ENCODE assay signal across 13 cellular contexts in the genomic region with DNA sequence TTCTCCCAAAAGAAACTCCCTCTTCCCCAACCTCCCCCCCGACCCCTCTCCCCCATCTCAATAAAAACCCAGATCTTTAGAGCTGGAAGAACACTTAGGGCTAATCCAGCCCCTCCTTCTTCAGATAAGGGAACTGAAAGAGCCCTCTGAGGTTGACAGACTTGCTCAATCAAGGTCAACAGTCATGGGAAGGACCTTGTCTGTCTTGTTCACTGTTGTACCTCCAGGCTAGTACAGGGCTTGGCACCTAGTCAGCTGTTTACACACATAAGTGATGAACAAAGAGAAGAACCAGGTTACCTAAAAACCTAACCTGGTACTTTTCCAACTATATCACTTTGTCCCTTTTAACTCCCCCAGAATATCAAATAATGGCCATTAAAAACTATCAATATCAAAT. TPM values are rescaled to one million over a fixed set of nuclear protein-coding genes. Genes with fewer than 3 reads are reported as not detected.
DNase-seq lines count a peak whose midpoint lies in the region; ATAC-seq lines count a peak whose summit lies in the region.
"Had no signal": no experiment of that assay in that cellular context is flagged by ENCODE, and none has a peak within 500 bp of the region (broad histone marks: within the 10 kb centered on the region; RNA-seq: fewer than 3 reads in every experiment).

No MANE protein-coding gene starts in this region.

- H3K27me3 Mint-ChIP-seq in activated naive CD8-positive, alpha-beta T cell = no peaks in the 10 kb centered on the region
- H3K27me3 Mint-ChIP-seq in activated naive CD8-positive, alpha-beta T cell treated with anti-CD3 and anti-CD28 coated beads, Interleukin-2, amount 50 U/mL, for 24 hours = no peaks in the 10 kb centered on the region
- H3K27me3 Mint-ChIP-seq in activated T-helper 17 cell treated with anti-CD3 and anti-CD28 coated beads, Interleukin-2, amount 50 U/mL, for 72 hours = no peaks in the 10 kb centered on the region

- H3K27ac Mint-ChIP-seq in activated naive CD8-positive, alpha-beta T cell = peak overlapping the region; percentile 0
- no peak overlapping the region for H3K27ac Mint-ChIP-seq in activated naive CD8-positive, alpha-beta T cell treated with anti-CD3 and anti-CD28 coated beads, Interleukin-2, amount 50 U/mL, for 24 hours
- H3K27ac Mint-ChIP-seq in activated T-helper 17 cell treated with anti-CD3 and anti-CD28 coated beads, Interleukin-2, amount 50 U/mL, for 72 hours = no peak overlapping the region
- H3K27ac Mint-ChIP-seq: dendritic cell treated with granulocyte-macrophage colony-stimulating factor and Interleukin-4, amounts not matched to agents 40 ng/mL and 50 ng/mL, for 4 days had no signal

- H3K36me3 Mint-ChIP-seq in activated naive CD8-positive, alpha-beta T cell = peaks cover 3% of the 10 kb centered on the region
- H3K36me3 Mint-ChIP-seq in activated naive CD8-positive, alpha-beta T cell treated with anti-CD3 and anti-CD28 coated beads, Interleukin-2, amount 50 U/mL, for 24 hours (ENCODE audit: low read depth) = peaks cover 3% of the 10 kb centered on the region
- H3K36me3 Mint-ChIP-seq in activated T-helper 17 cell treated with anti-CD3 and anti-CD28 coated beads, Interleukin-2, amount 50 U/mL, for 72 hours (ENCODE audit: low read depth) = peaks cover 6% of the 10 kb centered on the region

- ATAC-seq in activated naive CD8-positive, alpha-beta T cell treated with anti-CD3 and anti-CD28 coated beads, Interleukin-2, amount 50 U/mL, for 24 hours = no peak
- ATAC-seq in HG02852 (IDR thresholded peaks at IDR 0.05; ENCODE audit: unreplicated experiment) (peak; percentile 21), esophagus mucosa (no peak)
- no peak for ATAC-seq in activated T-helper 17 cell treated with anti-CD3 and anti-CD28 coated beads, Interleukin-2, amount 50 U/mL, for 72 hours (replicated peaks)

- no peak for DNase-seq in activated naive CD8-positive, alpha-beta T cell treated with anti-CD3 and anti-CD28 coated beads, Interleukin-2, amount 50 U/mL, for 24 hours
- DNase-seq in DMS 273 treated with DMSO at 0.1 percent for 48 hours (lab: John Stamatoyannopoulos, UW) (no peak), NCI-H82 (lab: John Stamatoyannopoulos, UW) (no peak)
- DNase-seq in stimulated activated CD8-positive, alpha-beta memory T cell treated with anti-CD3 and anti-CD28 coated beads, Interleukin-4, amount 100 ng/mL, for 48 hours = no peak
- DNase-seq: hypothalamus; NCI-H2081; SHP77; stimulated activated CD4-positive, alpha-beta T cell treated with anti-CD3 and anti-CD28 coated beads, Interleukin-2, amount 100 ng/mL, for 24 hours had no signal

- no peaks in the 10 kb centered on the region for H3K9me3 Mint-ChIP-seq in activated naive CD8-positive, alpha-beta T cell (ENCODE audit: low read depth)
- no peaks in the 10 kb centered on the region for H3K9me3 Mint-ChIP-seq in activated naive CD8-positive, alpha-beta T cell treated with anti-CD3 and anti-CD28 coated beads, Interleukin-2, amount 50 U/mL, for 24 hours
- H3K9me3 Mint-ChIP-seq in activated T-helper 17 cell treated with anti-CD3 and anti-CD28 coated beads, Interleukin-2, amount 50 U/mL, for 72 hours = peaks cover 4% of the 10 kb centered on the region
- H3K9me3 Mint-ChIP-seq: dendritic cell treated with granulocyte-macrophage colony-stimulating factor and Interleukin-4, amounts not matched to agents 40 ng/mL and 50 ng/mL, for 4 days had no signal

- peak overlapping the region; percentile 96 for H3K4me3 Mint-ChIP-seq in activated naive CD8-positive, alpha-beta T cell
- no peak overlapping the region for H3K4me3 Mint-ChIP-seq in activated naive CD8-positive, alpha-beta T cell treated with anti-CD3 and anti-CD28 coated beads, Interleukin-2, amount 50 U/mL, for 24 hours
- H3K4me3 Mint-ChIP-seq in activated T-helper 17 cell treated with anti-CD3 and anti-CD28 coated beads, Interleukin-2, amount 50 U/mL, for 72 hours = peak overlapping the region; percentile 95
- H3K4me3 Mint-ChIP-seq: dendritic cell treated with granulocyte-macrophage colony-stimulating factor and Interleukin-4, amounts not matched to agents 40 ng/mL and 50 ng/mL, for 4 days had no signal

- peaks cover 57% of the 10 kb centered on the region for H3K4me1 Mint-ChIP-seq in activated naive CD8-positive, alpha-beta T cell (ENCODE audit: low read depth)
- peaks cover 52% of the 10 kb centered on the region for H3K4me1 Mint-ChIP-seq in activated naive CD8-positive, alpha-beta T cell treated with anti-CD3 and anti-CD28 coated beads, Interleukin-2, amount 50 U/mL, for 24 hours
- peaks cover 42% of the 10 kb centered on the region for H3K4me1 Mint-ChIP-seq in activated T-helper 17 cell treated with anti-CD3 and anti-CD28 coated beads, Interleukin-2, amount 50 U/mL, for 72 hours

RNA-seq across cellular contexts. Expression of a gene that starts 2.4 kb away (rescaled TPM):
- total RNA-seq in activated T-helper 17 cell treated with anti-CD3 and anti-CD28 coated beads, Interleukin-2, amount 50 U/mL, for 72 hours = 10 to 100 TPM; 14.5 to 19.1 TPM
- 26.2 TPM for total RNA-seq in esophagus mucosa
